1 cellular context compared by ENCODE assay signal in genomic region chr12:6452245-6452731, GRCh38.
TF ChIP-seq lines count a peak whose summit lies in the region.

No MANE protein-coding gene starts in this region.

TF ChIP-seq in HCT116, 20 proteins besides CTCF, POLR2A, EP300 and RAD21 (continued from another document):
- TF ChIP-seq SRF (IDR thresholded peaks at IDR 0.05; ENCODE audit: low read depth) (no peak), POLR2AphosphoS5 (IDR thresholded peaks at IDR 0.05; ENCODE audit: low read depth, low read length) (no peak), CBX3 (IDR thresholded peaks at IDR 0.05; ENCODE audit: low read depth) (no peak), MAX (IDR thresholded peaks at IDR 0.05) (no peak), EZH2 (IDR thresholded peaks at IDR 0.05) (no peak), ZFX (IDR thresholded peaks at IDR 0.05) (no peak)
- TF ChIP-seq, protein P1, sequence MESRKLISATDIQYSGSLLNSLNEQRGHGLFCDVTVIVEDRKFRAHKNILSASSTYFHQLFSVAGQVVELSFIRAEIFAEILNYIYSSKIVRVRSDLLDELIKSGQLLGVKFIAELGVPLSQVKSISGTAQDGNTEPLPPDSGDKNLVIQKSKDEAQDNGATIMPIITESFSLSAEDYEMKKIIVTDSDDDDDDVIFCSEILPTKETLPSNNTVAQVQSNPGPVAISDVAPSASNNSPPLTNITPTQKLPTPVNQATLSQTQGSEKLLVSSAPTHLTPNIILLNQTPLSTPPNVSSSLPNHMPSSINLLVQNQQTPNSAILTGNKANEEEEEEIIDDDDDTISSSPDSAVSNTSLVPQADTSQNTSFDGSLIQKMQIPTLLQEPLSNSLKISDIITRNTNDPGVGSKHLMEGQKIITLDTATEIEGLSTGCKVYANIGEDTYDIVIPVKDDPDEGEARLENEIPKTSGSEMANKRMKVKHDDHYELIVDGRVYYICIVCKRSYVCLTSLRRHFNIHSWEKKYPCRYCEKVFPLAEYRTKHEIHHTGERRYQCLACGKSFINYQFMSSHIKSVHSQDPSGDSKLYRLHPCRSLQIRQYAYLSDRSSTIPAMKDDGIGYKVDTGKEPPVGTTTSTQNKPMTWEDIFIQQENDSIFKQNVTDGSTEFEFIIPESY (IDR thresholded peaks at IDR 0.05; ENCODE audit: extremely low read depth, insufficient replicate concordance, low read length) = no peak
- TF ChIP-seq, protein P2, sequence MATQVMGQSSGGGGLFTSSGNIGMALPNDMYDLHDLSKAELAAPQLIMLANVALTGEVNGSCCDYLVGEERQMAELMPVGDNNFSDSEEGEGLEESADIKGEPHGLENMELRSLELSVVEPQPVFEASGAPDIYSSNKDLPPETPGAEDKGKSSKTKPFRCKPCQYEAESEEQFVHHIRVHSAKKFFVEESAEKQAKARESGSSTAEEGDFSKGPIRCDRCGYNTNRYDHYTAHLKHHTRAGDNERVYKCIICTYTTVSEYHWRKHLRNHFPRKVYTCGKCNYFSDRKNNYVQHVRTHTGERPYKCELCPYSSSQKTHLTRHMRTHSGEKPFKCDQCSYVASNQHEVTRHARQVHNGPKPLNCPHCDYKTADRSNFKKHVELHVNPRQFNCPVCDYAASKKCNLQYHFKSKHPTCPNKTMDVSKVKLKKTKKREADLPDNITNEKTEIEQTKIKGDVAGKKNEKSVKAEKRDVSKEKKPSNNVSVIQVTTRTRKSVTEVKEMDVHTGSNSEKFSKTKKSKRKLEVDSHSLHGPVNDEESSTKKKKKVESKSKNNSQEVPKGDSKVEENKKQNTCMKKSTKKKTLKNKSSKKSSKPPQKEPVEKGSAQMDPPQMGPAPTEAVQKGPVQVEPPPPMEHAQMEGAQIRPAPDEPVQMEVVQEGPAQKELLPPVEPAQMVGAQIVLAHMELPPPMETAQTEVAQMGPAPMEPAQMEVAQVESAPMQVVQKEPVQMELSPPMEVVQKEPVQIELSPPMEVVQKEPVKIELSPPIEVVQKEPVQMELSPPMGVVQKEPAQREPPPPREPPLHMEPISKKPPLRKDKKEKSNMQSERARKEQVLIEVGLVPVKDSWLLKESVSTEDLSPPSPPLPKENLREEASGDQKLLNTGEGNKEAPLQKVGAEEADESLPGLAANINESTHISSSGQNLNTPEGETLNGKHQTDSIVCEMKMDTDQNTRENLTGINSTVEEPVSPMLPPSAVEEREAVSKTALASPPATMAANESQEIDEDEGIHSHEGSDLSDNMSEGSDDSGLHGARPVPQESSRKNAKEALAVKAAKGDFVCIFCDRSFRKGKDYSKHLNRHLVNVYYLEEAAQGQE (IDR thresholded peaks at IDR 0.05; ENCODE audit: low read depth) = no peak
